In genomic region chr4:46445689-46446339, GRCh38 we compare ENCODE assay signal across 21 cellular contexts. TPM values are rescaled to one million over a fixed set of nuclear protein-coding genes. Genes with fewer than 3 reads are reported as not detected.
DNase-seq lines count a peak whose midpoint lies in the region; ATAC-seq and TF ChIP-seq lines count a peak whose summit lies in the region.
"Had no signal": no experiment of that assay in that cellular context is flagged by ENCODE, and none has a peak within 500 bp of the region (broad histone marks: within the 10 kb centered on the region; RNA-seq: fewer than 3 reads in every experiment).

No MANE protein-coding gene starts in this region.

- H3K27me3 ChIP-seq in RWPE2 (ENCODE audit: insufficient read depth, poor library complexity, severe bottlenecking) = no peaks in the 10 kb centered on the region
- H3K27me3 ChIP-seq in smooth muscle cell (ENCODE audit: low read depth) = no peaks in the 10 kb centered on the region

- no peak overlapping the region for H3K4me2 ChIP-seq in smooth muscle cell

- H3K79me2 ChIP-seq in smooth muscle cell (ENCODE audit: low read depth) = no peaks in the 10 kb centered on the region

- H3K9me3 ChIP-seq in RWPE2 (ENCODE audit: severe bottlenecking) = no peaks in the 10 kb centered on the region
- H3K9me3 ChIP-seq in smooth muscle cell (replicated peaks; ENCODE audit: low read depth) = no peaks in the 10 kb centered on the region
- H3K9me3 ChIP-seq: Caco-2 had no signal

- H3K4me1 ChIP-seq in RWPE2 (ENCODE audit: insufficient read depth, poor library complexity, severe bottlenecking) (peaks cover 24% of the 10 kb centered on the region), smooth muscle cell (ENCODE audit: low read depth) (no peaks in the 10 kb centered on the region)
- H3K4me1 ChIP-seq: Caco-2 had no signal

- 89% methylated on average over 5 of the region's 5 CpGs for WGBS in smooth muscle cell (ENCODE audit: low lambda C conversion rate)

- H3K4me3 ChIP-seq in RWPE2 (ENCODE audit: severe bottlenecking) = no peak overlapping the region
- no peak overlapping the region for H3K4me3 ChIP-seq in smooth muscle cell
- H3K4me3 ChIP-seq: GM23248 had no signal

- peak; percentile 25 for DNase-seq in COLO668 (lab: John Stamatoyannopoulos, UW; ENCODE audit: unreplicated experiment)
- DNase-seq in HS-5 (ENCODE audit: low read depth) = peak; percentile 23
- DNase-seq in RWPE2 (ENCODE audit: low spot score) = no peak
- DNase-seq in iris pigment epithelial cell (ENCODE audit: low read depth) = peak; percentile 26
- DNase-seq in NCI-H1436 treated with DMSO at 0.1 percent for 48 hours (lab: John Stamatoyannopoulos, UW) = no peak
- DNase-seq in smooth muscle cell (lab: John Stamatoyannopoulos, UW; ENCODE audit: unreplicated experiment) = no peak
- DNase-seq in GM10266 (ENCODE audit: extremely low spot score) = no peak
- DNase-seq: Caco-2, DMS79 treated with DMSO at 0.1 percent for 48 hours, GM23248, HCEC 1CT, Karpas-422, MM.1S, NCI-H1105, NCI-H1694 treated with DMSO at 0.1 percent for 48 hours, NCI-H2107, NCI-H226, NCI-H526 treated with DMSO at 0.1 percent for 48 hours had no signal

- H3F3A ChIP-seq in smooth muscle cell (ENCODE audit: low read depth) = no peaks in the 10 kb centered on the region

- no peaks in the 10 kb centered on the region for H4K20me1 ChIP-seq in smooth muscle cell (ENCODE audit: low read depth)

- no peak overlapping the region for H2AFZ ChIP-seq in smooth muscle cell (ENCODE audit: low read depth)
- H2AFZ ChIP-seq: GM23248 had no signal

- ATAC-seq in RWPE2 (ENCODE audit: low read depth) = peak; percentile 83

- H3K36me3 ChIP-seq in RWPE2 (ENCODE audit: low read depth) = no peaks in the 10 kb centered on the region
- H3K36me3 ChIP-seq in smooth muscle cell (ENCODE audit: low read depth) = no peaks in the 10 kb centered on the region

- no peak overlapping the region for H3K9ac ChIP-seq in smooth muscle cell (ENCODE audit: low read depth)
- H3K9ac ChIP-seq: GM23248 had no signal

- peak overlapping the region; percentile 27 for H3K27ac ChIP-seq in RWPE2 (ENCODE audit: poor library complexity, severe bottlenecking)
- no peak overlapping the region for H3K27ac ChIP-seq in smooth muscle cell (ENCODE audit: low read depth)
- H3K27ac ChIP-seq: C4-2B, GM23248, HL-60 had no signal

- TF ChIP-seq CTCF in RWPE2 (IDR thresholded peaks at IDR 0.05; ENCODE audit: poor library complexity, severe bottlenecking) (no peak), smooth muscle cell (IDR thresholded peaks at IDR 0.05; ENCODE audit: borderline replicate concordance, insufficient read depth, poor library complexity, severe bottlenecking) (no peak), GM10266 (IDR thresholded peaks at IDR 0.05; ENCODE audit: control insufficient read depth, insufficient read depth, low read depth, missing control alignments) (no peak)

RNA-seq across cellular contexts. Expression of gene GABRA2, which starts 55.9 kb away (rescaled TPM):
- total RNA-seq in smooth muscle cell = 1.9 and 4.2 TPM in 2 replicates
- polyA plus RNA-seq in smooth muscle cell = 1.5 TPM in 2 replicates
- total RNA-seq: GM23248, OCI-LY7 had no signal
- polyA plus RNA-seq: GM23248 had no signal

Comparison
In these comparisons a context has a peak if more than half of its experiments do, and no peak if none do; other contexts are left out.
1. DNase-seq: peak in COLO668 (single experiment), HS-5 (single experiment) and iris pigment epithelial cell (single experiment); none in RWPE2 (single experiment), NCI-H1436 treated with DMSO at 0.1 percent for 48 hours (single experiment), smooth muscle cell (single experiment) and GM10266 (single experiment).